In the genomic region with DNA sequence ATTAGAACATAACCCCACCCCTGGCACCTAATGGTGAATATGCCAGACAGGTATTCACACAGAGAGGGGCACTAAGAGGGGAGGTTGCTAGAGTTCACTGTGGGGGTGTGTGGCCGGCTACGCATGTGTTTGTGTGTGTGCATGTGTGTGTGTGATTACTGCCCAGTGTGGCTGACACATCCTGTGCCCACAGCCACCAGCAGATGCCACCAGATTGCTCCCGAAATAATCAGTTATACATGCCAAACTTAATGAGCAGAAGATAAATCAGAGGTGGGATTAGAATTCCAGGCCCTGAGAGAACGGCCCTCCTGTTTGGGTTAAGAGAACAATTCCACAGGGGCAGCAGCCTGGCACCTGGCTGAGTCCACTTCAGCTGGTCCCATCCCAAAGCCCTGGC, we compare ENCODE assay signal across 1 cellular context.
TF ChIP-seq lines count a peak whose summit lies in the region.

No MANE protein-coding gene starts in this region.

TF ChIP-seq in WTC11, 78 proteins besides CTCF, POLR2A, EP300 and RAD21 (continued from another document):
- TF ChIP-seq ATF2 (CRISPR knock-in tag; IDR thresholded peaks at IDR 0.05; ENCODE audit: borderline replicate concordance, low read depth), result no peak
- no peak for TF ChIP-seq FOXJ3 (CRISPR knock-in tag; IDR thresholded peaks at IDR 0.05; ENCODE audit: borderline replicate concordance)
- TF ChIP-seq ZNF396 (CRISPR knock-in tag; IDR thresholded peaks at IDR 0.05; ENCODE audit: borderline replicate concordance), result no peak
- no peak for TF ChIP-seq TP53 (CRISPR knock-in tag; IDR thresholded peaks at IDR 0.05)
